8 cellular contexts compared by ENCODE assay signal in genomic region chr12:89708793-89709156, GRCh38. TPM values are rescaled to one million over a fixed set of nuclear protein-coding genes. Genes with fewer than 3 reads are reported as not detected.
DNase-seq lines count a peak whose midpoint lies in the region; ATAC-seq, FAIRE-seq and TF ChIP-seq lines count a peak whose summit lies in the region.

TSS of gene ATP2B1 (minus strand) at chr12:89708838. CDS start at chr12:89655886, 52,952 bp downstream.

- DNase-seq in NCI-H2171 (lab: John Stamatoyannopoulos, UW) (peak; percentile 76), WTC11 (ENCODE audit: low spot score) (peak; percentile 79), bronchial epithelial cell (ENCODE audit: low read depth) (peak; percentile 71), inferior parietal cortex (ENCODE audit: extremely low spot score) (peak; percentile 73)
- peak; percentile 75 for DNase-seq in stimulated activated CD4-positive, alpha-beta T cell treated with anti-CD3 and anti-CD28 coated beads, Interleukin-12 subunit alpha, Interleukin-12 subunit beta, amount 100 ng/mL, for 4 hours

- peaks cover 5% of the 10 kb centered on the region for H3K36me3 Mint-ChIP-seq in WTC11

- H3K4me3 ChIP-seq in bronchial epithelial cell (ENCODE audit: low read depth, low read length) = peak within 1 kb of the TSS; percentile 92

- FAIRE-seq in bronchial epithelial cell (lab: Jason Lieb, UNC) = no peak

- CTCF ChIA-PET in WTC11 (lab: Charles Lee) = interaction anchor here (0.6 kb wide), 1 partner anchor 9 kb away, joined by 3 read pairs; no protein-coding TSS in a partner anchor

- H3K27ac ChIP-seq in 22Rv1 = peak within 1 kb of the TSS; percentile 98

- TF ChIP-seq CTCF in 22Rv1 (IDR thresholded peaks at IDR 0.05) (peak; percentile 20; the same call in 1 of the 2 replicates), WTC11 (IDR thresholded peaks at IDR 0.05) (no peak), bronchial epithelial cell (IDR thresholded peaks at IDR 0.05; ENCODE audit: insufficient read depth, low read length, severe bottlenecking) (peak; percentile 30)

- ATAC-seq in GM18511 (IDR thresholded peaks at IDR 0.05; ENCODE audit: unreplicated experiment) (peak; percentile 63), HG03025 (IDR thresholded peaks at IDR 0.05; ENCODE audit: low FRiP score, unreplicated experiment) (peak; percentile 60), WTC11 (peak; percentile 70)

- peak within 1 kb of the TSS; percentile 89 for H3K27ac Mint-ChIP-seq in WTC11

- POLR2A ChIA-PET in WTC11 (lab: Charles Lee) = interaction anchor here (0.9 to 1.1 kb wide), 3 partner anchors 15 to 356 kb away, joined by 3 to 5 read pairs (median 3); no protein-coding TSS in a partner anchor

- H3K27me3 ChIP-seq in bronchial epithelial cell (ENCODE audit: control insufficient read depth, insufficient read depth, low read length) = no peaks in the 10 kb centered on the region

- peak within 1 kb of the TSS; percentile 96 for H3K4me3 Mint-ChIP-seq in WTC11

- peaks cover 54% of the 10 kb centered on the region for H3K27me3 Mint-ChIP-seq in WTC11 (ENCODE audit: low read depth)

- H3K4me1 Mint-ChIP-seq in WTC11 = peaks cover 11% of the 10 kb centered on the region

- H3K36me3 ChIP-seq in bronchial epithelial cell (ENCODE audit: control insufficient read depth, insufficient read depth, low read length) = no peaks in the 10 kb centered on the region

- H3K9me3 Mint-ChIP-seq in WTC11 = peaks cover 10% of the 10 kb centered on the region

TF ChIP-seq in WTC11, 78 proteins besides CTCF, POLR2A, EP300 and RAD21 (continues in another document):
- TF ChIP-seq NFATC4 (CRISPR knock-in tag; IDR thresholded peaks at IDR 0.05) = no peak
- no peak for TF ChIP-seq ZNF512 (CRISPR knock-in tag; IDR thresholded peaks at IDR 0.05; ENCODE audit: borderline replicate concordance)
- TF ChIP-seq ATF1 (CRISPR knock-in tag; IDR thresholded peaks at IDR 0.05) = no peak
- no peak for TF ChIP-seq ZNF232 (CRISPR knock-in tag; IDR thresholded peaks at IDR 0.05)
- no peak for TF ChIP-seq IRF1 (CRISPR knock-in tag; IDR thresholded peaks at IDR 0.05)
- TF ChIP-seq FOXJ3 (CRISPR knock-in tag; IDR thresholded peaks at IDR 0.05; ENCODE audit: borderline replicate concordance) = no peak
- peak; percentile 74; the same call in 1 of the 2 replicates for TF ChIP-seq FOXP1 (CRISPR knock-in tag; IDR thresholded peaks at IDR 0.05; ENCODE audit: borderline replicate concordance)
- no peak for TF ChIP-seq IRF2 (CRISPR knock-in tag; IDR thresholded peaks at IDR 0.05; ENCODE audit: borderline replicate concordance, low read depth)
- 0 out of 2 replicates have a peak, but pooled peaks have one; percentile 5 for TF ChIP-seq FOXP4 (CRISPR knock-in tag; IDR thresholded peaks at IDR 0.05)
- no peak for TF ChIP-seq NR1H2 (CRISPR knock-in tag; IDR thresholded peaks at IDR 0.05)
- TF ChIP-seq CREM (CRISPR knock-in tag; IDR thresholded peaks at IDR 0.05) = peak; percentile 64; the same call in 1 of the 2 replicates
- TF ChIP-seq ZNF121 (CRISPR knock-in tag; IDR thresholded peaks at IDR 0.05) = no peak
- TF ChIP-seq TP53 (CRISPR knock-in tag; IDR thresholded peaks at IDR 0.05) = peak; percentile 85; the same call in 1 of the 2 replicates
- TF ChIP-seq AFF4 (CRISPR knock-in tag; IDR thresholded peaks at IDR 0.05; ENCODE audit: borderline replicate concordance) = no peak
- TF ChIP-seq PRRX2 (CRISPR knock-in tag; IDR thresholded peaks at IDR 0.05) = no peak
- TF ChIP-seq TCF7 (CRISPR knock-in tag; IDR thresholded peaks at IDR 0.05; ENCODE audit: low read depth) = peak; percentile 28; the same call in 1 of the 2 replicates
- TF ChIP-seq GTF2I (CRISPR knock-in tag; conservative IDR thresholded peaks at IDR 0.05) = no peak
- TF ChIP-seq RORB (CRISPR knock-in tag; IDR thresholded peaks at IDR 0.05) = no peak
- TF ChIP-seq, protein P1, sequence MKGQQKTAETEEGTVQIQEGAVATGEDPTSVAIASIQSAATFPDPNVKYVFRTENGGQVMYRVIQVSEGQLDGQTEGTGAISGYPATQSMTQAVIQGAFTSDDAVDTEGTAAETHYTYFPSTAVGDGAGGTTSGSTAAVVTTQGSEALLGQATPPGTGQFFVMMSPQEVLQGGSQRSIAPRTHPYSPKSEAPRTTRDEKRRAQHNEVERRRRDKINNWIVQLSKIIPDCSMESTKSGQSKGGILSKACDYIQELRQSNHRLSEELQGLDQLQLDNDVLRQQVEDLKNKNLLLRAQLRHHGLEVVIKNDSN (CRISPR knock-in tag; IDR thresholded peaks at IDR 0.05) = no peak
- TF ChIP-seq ETV6 (CRISPR knock-in tag; IDR thresholded peaks at IDR 0.05) = no peak
- TF ChIP-seq MYBL2 (CRISPR knock-in tag; IDR thresholded peaks at IDR 0.05) = no peak
- TF ChIP-seq, protein P2, sequence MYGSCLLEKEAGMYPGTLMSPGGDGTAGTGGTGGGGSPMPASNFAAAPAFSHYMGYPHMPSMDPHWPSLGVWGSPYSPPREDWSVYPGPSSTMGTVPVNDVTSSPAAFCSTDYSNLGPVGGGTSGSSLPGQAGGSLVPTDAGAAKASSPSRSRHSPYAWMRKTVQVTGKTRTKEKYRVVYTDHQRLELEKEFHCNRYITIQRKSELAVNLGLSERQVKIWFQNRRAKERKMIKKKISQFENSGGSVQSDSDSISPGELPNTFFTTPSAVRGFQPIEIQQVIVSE (CRISPR knock-in tag; IDR thresholded peaks at IDR 0.05; ENCODE audit: borderline replicate concordance) = no peak
- TF ChIP-seq NR2C2 (CRISPR knock-in tag; IDR thresholded peaks at IDR 0.05) = no peak
- no peak for TF ChIP-seq HMGA2 (CRISPR knock-in tag; IDR thresholded peaks at IDR 0.05)
- no peak for TF ChIP-seq SOX15 (CRISPR knock-in tag; IDR thresholded peaks at IDR 0.05)

RNA-seq across cellular contexts. Expression of gene ATP2B1, which starts in this region (rescaled TPM):
- total RNA-seq in WTC11 (2021) (29.6 to 31.7 TPM (median 31.3 TPM) in 3 replicates), bronchial epithelial cell (69.8 and 80.8 TPM in 2 replicates)

Comparison
In these comparisons a context has a peak if more than half of its experiments do, and no peak if none do; other contexts are left out.
1. Peak in every context shown above with its lines: DNase-seq, ATAC-seq, H3K4me3 ChIP-seq and H3K27ac ChIP-seq.